10 cellular contexts compared by ENCODE assay signal in genomic region chr1:51648180-51649109, GRCh38. TPM values are rescaled to one million over a fixed set of nuclear protein-coding genes. Genes with fewer than 3 reads are reported as not detected.
DNase-seq lines count a peak whose midpoint lies in the region; ATAC-seq and TF ChIP-seq lines count a peak whose summit lies in the region.
"Had no signal": no experiment of that assay in that cellular context is flagged by ENCODE, and none has a peak within 500 bp of the region (broad histone marks: within the 10 kb centered on the region; RNA-seq: fewer than 3 reads in every experiment).

No MANE protein-coding gene starts in this region.

- no peaks in the 10 kb centered on the region for H3K36me3 Mint-ChIP-seq in Caco-2 (ENCODE audit: insufficient read depth, unreplicated experiment)
- H3K36me3 Mint-ChIP-seq in activated CD4-positive, alpha-beta memory T cell treated with anti-CD3 and anti-CD28 coated beads, Interleukin-2, amount 10 ng/mL, durations not matched to agents 7 days and 5 days (ENCODE audit: low read depth) = no peaks in the 10 kb centered on the region

- no peak overlapping the region for H3K27ac ChIP-seq in neuronal stem cell (replicated peaks; ENCODE audit: low read length)

- no TSS peak for BruUV-seq in Caco-2 (replicated peaks; lab: Mats Ljungman, UMichigan)

- peak overlapping the region; percentile 72 for H3K14ac ChIP-seq in neuronal stem cell (ENCODE audit: low read length)

- H3K4me3 ChIP-seq in Caco-2 (ENCODE audit: low read depth, low read length) (no peak overlapping the region), endocrine pancreas (ENCODE audit: control insufficient read depth, insufficient read depth, low read length) (no peak overlapping the region), neuronal stem cell (ENCODE audit: low read length in 2 of 2) (no peak overlapping the region)
- H3K4me3 ChIP-seq: thoracic aorta had no signal

- H3K4me1 Mint-ChIP-seq in Caco-2 (ENCODE audit: low read depth, unreplicated experiment) = peaks cover 18% of the 10 kb centered on the region
- H3K4me1 Mint-ChIP-seq in activated CD4-positive, alpha-beta memory T cell treated with anti-CD3 and anti-CD28 coated beads, Interleukin-2, amount 10 ng/mL, durations not matched to agents 7 days and 5 days = no peaks in the 10 kb centered on the region

- H2BK5ac ChIP-seq in neuronal stem cell (ENCODE audit: low read length) = no peak overlapping the region

- no peak overlapping the region for H3K4me2 ChIP-seq in neuronal stem cell (ENCODE audit: insufficient read depth, low read length, poor library complexity, severe bottlenecking)

- no CpG with 5 or more reads among the region's 6 CpGs for WGBS in neuronal stem cell (ENCODE audit: extremely low coverage in 2 of 2, insufficient read length in 2 of 2, insufficient replicate concordance in 1 of 2), 2 donors

- peak overlapping the region; percentile 15 for H3K18ac ChIP-seq in neuronal stem cell (ENCODE audit: low read length)

- TF ChIP-seq CTCF in Caco-2 (IDR thresholded peaks at IDR 0.05; ENCODE audit: insufficient read depth in 1 of 2, low read depth in 1 of 2, low read length in 1 of 2, severe bottlenecking in 1 of 2, unreplicated experiment in 1 of 2) = no peak

- H3K9me3 Mint-ChIP-seq in Caco-2 (ENCODE audit: unreplicated experiment) = no peaks in the 10 kb centered on the region
- H3K9me3 Mint-ChIP-seq in activated CD4-positive, alpha-beta memory T cell treated with anti-CD3 and anti-CD28 coated beads, Interleukin-2, amount 10 ng/mL, durations not matched to agents 7 days and 5 days = no peaks in the 10 kb centered on the region

- no peak overlapping the region for H2BK15ac ChIP-seq in neuronal stem cell (ENCODE audit: low read length)

- H3K27me3 ChIP-seq in Caco-2 (replicated peaks; ENCODE audit: control insufficient read depth, insufficient read depth, low read length) (no peaks in the 10 kb centered on the region), endocrine pancreas (ENCODE audit: control insufficient read depth, insufficient read depth, low read length) (no peaks in the 10 kb centered on the region), neuronal stem cell (ENCODE audit: control insufficient read depth in 3 of 3, insufficient read depth in 3 of 3, low read depth in 1 of 3, low read length in 3 of 3) (no peaks in the 10 kb centered on the region)

- no peak overlapping the region for H3K4ac ChIP-seq in neuronal stem cell (ENCODE audit: low read length)

- peaks cover 3% of the 10 kb centered on the region for H3K79me1 ChIP-seq in neuronal stem cell (ENCODE audit: low read depth, low read length)

- CTCF ChIA-PET in Caco-2 (lab: Charles Lee) = interaction anchor here (0.8 to 1.1 kb wide), 5 partner anchors 21 to 353 kb away, joined by 3 to 4 read pairs (median 3); no protein-coding TSS in a partner anchor
- CTCF ChIA-PET in activated CD4-positive, alpha-beta memory T cell treated with anti-CD3 and anti-CD28 coated beads, Interleukin-2, amount 10 ng/mL, durations not matched to agents 7 days and 5 days (lab: Charles Lee) = no interaction called here

- no peak overlapping the region for H3K23ac ChIP-seq in neuronal stem cell (ENCODE audit: low read depth, low read length, poor library complexity)

- ATAC-seq in GM21367 (IDR thresholded peaks at IDR 0.05; ENCODE audit: unreplicated experiment) (no peak), HG02870 (IDR thresholded peaks at IDR 0.05; ENCODE audit: unreplicated experiment) (no peak)

- peak overlapping the region; percentile 71 for H2AFZ ChIP-seq in neuronal stem cell (ENCODE audit: low read length)

- H3K4me1 ChIP-seq in Caco-2 = peaks cover 10% of the 10 kb centered on the region
- H3K4me1 ChIP-seq in endocrine pancreas (ENCODE audit: control insufficient read depth, insufficient read depth, low read length) = peaks cover 3% of the 10 kb centered on the region
- peaks cover 7 to 9% of the 10 kb centered on the region in 2 donors for H3K4me1 ChIP-seq in neuronal stem cell (ENCODE audit: control insufficient read depth in 2 of 2, insufficient read depth in 1 of 2, low read depth in 1 of 2, low read length in 2 of 2)

- H3K9ac ChIP-seq in endocrine pancreas (ENCODE audit: control insufficient read depth, insufficient read depth, low read length) = peak overlapping the region; percentile 60
- no peak overlapping the region for H3K9ac ChIP-seq in neuronal stem cell (ENCODE audit: low read depth, low read length, poor library complexity)

- DNase-seq in Caco-2 = peak; percentile 76 to 90
- DNase-seq in NCI-H2227 (lab: John Stamatoyannopoulos, UW; ENCODE audit: unreplicated experiment) = peak; percentile 86
- DNase-seq in neuronal stem cell (ENCODE audit: low spot score) = no peak
- DNase-seq in GOT3 (lab: John Stamatoyannopoulos, UW) = no peak
- DNase-seq in activated CD4-positive, alpha-beta memory T cell treated with anti-CD3 and anti-CD28 coated beads, Interleukin-2, amount 10 ng/mL, durations not matched to agents 7 days and 5 days = no peak

- no peak overlapping the region for H2BK120ac ChIP-seq in neuronal stem cell (ENCODE audit: low read depth, low read length)

- H4K8ac ChIP-seq in neuronal stem cell (ENCODE audit: low read depth, low read length) = no peak overlapping the region

- H3K9me3 ChIP-seq in Caco-2 = no peaks in the 10 kb centered on the region
- no peaks in the 10 kb centered on the region for H3K9me3 ChIP-seq in endocrine pancreas (ENCODE audit: control insufficient read depth, low read length)
- peaks cover 0 to 11% of the 10 kb centered on the region in 2 donors for H3K9me3 ChIP-seq in neuronal stem cell (replicated peaks in 1 of 2; ENCODE audit: control insufficient read depth in 2 of 2, insufficient read depth in 1 of 2, low read depth in 1 of 2, low read length in 2 of 2)
- H3K9me3 ChIP-seq: thoracic aorta had no signal

- no peaks in the 10 kb centered on the region for H3K27me3 Mint-ChIP-seq in Caco-2 (ENCODE audit: insufficient read depth, unreplicated experiment)
- H3K27me3 Mint-ChIP-seq in activated CD4-positive, alpha-beta memory T cell treated with anti-CD3 and anti-CD28 coated beads, Interleukin-2, amount 10 ng/mL, durations not matched to agents 7 days and 5 days = no peaks in the 10 kb centered on the region

- H2AK5ac ChIP-seq in neuronal stem cell (ENCODE audit: low read depth, low read length) = no peak overlapping the region

- H3K36me3 ChIP-seq in Caco-2 (ENCODE audit: control insufficient read depth, insufficient read depth, low read length) (no peaks in the 10 kb centered on the region), endocrine pancreas (ENCODE audit: control insufficient read depth, insufficient read depth, low read length) (no peaks in the 10 kb centered on the region), neuronal stem cell (replicated peaks in 1 of 2; ENCODE audit: control insufficient read depth in 2 of 2, insufficient read depth in 2 of 2, low read length in 2 of 2) (no peaks in the 10 kb centered on the region)
- H3K36me3 ChIP-seq: thoracic aorta had no signal

- H4K91ac ChIP-seq in neuronal stem cell (ENCODE audit: low read depth, low read length, poor library complexity) = no peak overlapping the region

- peak overlapping the region; percentile 38 for H3K4me3 Mint-ChIP-seq in Caco-2 (ENCODE audit: unreplicated experiment)
- H3K4me3 Mint-ChIP-seq in activated CD4-positive, alpha-beta memory T cell treated with anti-CD3 and anti-CD28 coated beads, Interleukin-2, amount 10 ng/mL, durations not matched to agents 7 days and 5 days = no peak overlapping the region
- H3K4me3 Mint-ChIP-seq: T-helper 1 cell treated with Interleukin-12 subunit alpha and Interleukin-12 subunit beta and Interleukin-4 antibody, amounts not matched to agents 30 μg/mL and 1 μg/mL, for 36 hours had no signal

- POLR2A ChIA-PET in Caco-2 (lab: Charles Lee) = interaction anchor here (0.7 to 0.9 kb wide), 2 partner anchors 13 to 81 kb away, joined by 3 to 5 read pairs; no protein-coding TSS in a partner anchor
- POLR2A ChIA-PET in activated CD4-positive, alpha-beta memory T cell treated with anti-CD3 and anti-CD28 coated beads, Interleukin-2, amount 10 ng/mL, durations not matched to agents 7 days and 5 days (lab: Charles Lee) = no interaction called here

- H3K27ac Mint-ChIP-seq in Caco-2 (ENCODE audit: unreplicated experiment) = no peak overlapping the region
- no peak overlapping the region for H3K27ac Mint-ChIP-seq in activated CD4-positive, alpha-beta memory T cell treated with anti-CD3 and anti-CD28 coated beads, Interleukin-2, amount 10 ng/mL, durations not matched to agents 7 days and 5 days
- H3K27ac Mint-ChIP-seq: T-helper 1 cell treated with Interleukin-12 subunit alpha and Interleukin-12 subunit beta and Interleukin-4 antibody, amounts not matched to agents 30 μg/mL and 1 μg/mL, for 36 hours had no signal

- no peak overlapping the region for H2BK12ac ChIP-seq in neuronal stem cell (ENCODE audit: low read length)

- intact Hi-C loops in Caco-2 (cut with micrococcal nuclease; ENCODE audit: unreplicated experiment) = loop anchor here (1.0 kb wide), 1 partner anchor 13 kb away; no protein-coding TSS in a partner anchor

RNA-seq across cellular contexts. Expression of gene OSBPL9, which starts 31.6 kb away (rescaled TPM):
- total RNA-seq in Caco-2 (2022) = 58.7 and 61.9 TPM in 2 replicates
- polyA plus RNA-seq in neuronal stem cell (2013, experiment 1 of 2) = 81.0 TPM
- 81.7 TPM for polyA plus RNA-seq in neuronal stem cell (2013, experiment 2 of 2)
- total RNA-seq in activated CD4-positive, alpha-beta memory T cell treated with anti-CD3 and anti-CD28 coated beads, Interleukin-2, amount 10 ng/mL, durations not matched to agents 7 days and 5 days = 10 to 100 TPM; 40.0 to 42.7 TPM

Comparison
In these comparisons a context has a peak if more than half of its experiments do, and no peak if none do; other contexts are left out.
1. DNase-seq: peak in Caco-2 (2 of 2) and NCI-H2227 (single experiment); none in neuronal stem cell (single experiment), GOT3 (single experiment) and activated CD4-positive, alpha-beta memory T cell treated with anti-CD3 and anti-CD28 coated beads, Interleukin-2, amount 10 ng/mL, durations not matched to agents 7 days and 5 days (single experiment).